1 cellular context compared by ENCODE assay signal in the genomic region with DNA sequence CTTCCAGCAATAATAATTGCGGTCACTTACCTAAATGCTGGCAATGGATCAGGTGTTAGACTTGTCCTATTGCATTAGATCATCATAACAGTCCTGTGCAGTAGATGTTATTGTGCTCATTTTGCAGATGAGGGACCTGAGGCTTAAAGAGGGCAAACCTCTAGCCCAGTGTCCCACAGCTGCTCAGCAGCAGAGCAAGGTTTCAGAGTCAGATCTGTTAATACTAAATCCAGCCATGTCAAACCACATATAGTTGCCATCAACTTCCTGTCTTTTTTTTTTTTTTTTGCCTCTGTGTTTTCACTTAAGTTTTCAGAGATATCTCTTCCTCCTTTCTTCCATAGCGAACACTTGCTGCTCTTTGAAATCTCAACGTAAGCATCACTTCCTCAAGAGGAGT.
TF ChIP-seq lines count a peak whose summit lies in the region.

No MANE protein-coding gene starts in this region.

TF ChIP-seq in GM23338, 12 proteins besides CTCF, POLR2A, EP300 and RAD21 (continued from another document):
- TF ChIP-seq, protein P1, sequence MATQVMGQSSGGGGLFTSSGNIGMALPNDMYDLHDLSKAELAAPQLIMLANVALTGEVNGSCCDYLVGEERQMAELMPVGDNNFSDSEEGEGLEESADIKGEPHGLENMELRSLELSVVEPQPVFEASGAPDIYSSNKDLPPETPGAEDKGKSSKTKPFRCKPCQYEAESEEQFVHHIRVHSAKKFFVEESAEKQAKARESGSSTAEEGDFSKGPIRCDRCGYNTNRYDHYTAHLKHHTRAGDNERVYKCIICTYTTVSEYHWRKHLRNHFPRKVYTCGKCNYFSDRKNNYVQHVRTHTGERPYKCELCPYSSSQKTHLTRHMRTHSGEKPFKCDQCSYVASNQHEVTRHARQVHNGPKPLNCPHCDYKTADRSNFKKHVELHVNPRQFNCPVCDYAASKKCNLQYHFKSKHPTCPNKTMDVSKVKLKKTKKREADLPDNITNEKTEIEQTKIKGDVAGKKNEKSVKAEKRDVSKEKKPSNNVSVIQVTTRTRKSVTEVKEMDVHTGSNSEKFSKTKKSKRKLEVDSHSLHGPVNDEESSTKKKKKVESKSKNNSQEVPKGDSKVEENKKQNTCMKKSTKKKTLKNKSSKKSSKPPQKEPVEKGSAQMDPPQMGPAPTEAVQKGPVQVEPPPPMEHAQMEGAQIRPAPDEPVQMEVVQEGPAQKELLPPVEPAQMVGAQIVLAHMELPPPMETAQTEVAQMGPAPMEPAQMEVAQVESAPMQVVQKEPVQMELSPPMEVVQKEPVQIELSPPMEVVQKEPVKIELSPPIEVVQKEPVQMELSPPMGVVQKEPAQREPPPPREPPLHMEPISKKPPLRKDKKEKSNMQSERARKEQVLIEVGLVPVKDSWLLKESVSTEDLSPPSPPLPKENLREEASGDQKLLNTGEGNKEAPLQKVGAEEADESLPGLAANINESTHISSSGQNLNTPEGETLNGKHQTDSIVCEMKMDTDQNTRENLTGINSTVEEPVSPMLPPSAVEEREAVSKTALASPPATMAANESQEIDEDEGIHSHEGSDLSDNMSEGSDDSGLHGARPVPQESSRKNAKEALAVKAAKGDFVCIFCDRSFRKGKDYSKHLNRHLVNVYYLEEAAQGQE (IDR thresholded peaks at IDR 0.05; ENCODE audit: unreplicated experiment) = no peak
- TF ChIP-seq, protein P2, sequence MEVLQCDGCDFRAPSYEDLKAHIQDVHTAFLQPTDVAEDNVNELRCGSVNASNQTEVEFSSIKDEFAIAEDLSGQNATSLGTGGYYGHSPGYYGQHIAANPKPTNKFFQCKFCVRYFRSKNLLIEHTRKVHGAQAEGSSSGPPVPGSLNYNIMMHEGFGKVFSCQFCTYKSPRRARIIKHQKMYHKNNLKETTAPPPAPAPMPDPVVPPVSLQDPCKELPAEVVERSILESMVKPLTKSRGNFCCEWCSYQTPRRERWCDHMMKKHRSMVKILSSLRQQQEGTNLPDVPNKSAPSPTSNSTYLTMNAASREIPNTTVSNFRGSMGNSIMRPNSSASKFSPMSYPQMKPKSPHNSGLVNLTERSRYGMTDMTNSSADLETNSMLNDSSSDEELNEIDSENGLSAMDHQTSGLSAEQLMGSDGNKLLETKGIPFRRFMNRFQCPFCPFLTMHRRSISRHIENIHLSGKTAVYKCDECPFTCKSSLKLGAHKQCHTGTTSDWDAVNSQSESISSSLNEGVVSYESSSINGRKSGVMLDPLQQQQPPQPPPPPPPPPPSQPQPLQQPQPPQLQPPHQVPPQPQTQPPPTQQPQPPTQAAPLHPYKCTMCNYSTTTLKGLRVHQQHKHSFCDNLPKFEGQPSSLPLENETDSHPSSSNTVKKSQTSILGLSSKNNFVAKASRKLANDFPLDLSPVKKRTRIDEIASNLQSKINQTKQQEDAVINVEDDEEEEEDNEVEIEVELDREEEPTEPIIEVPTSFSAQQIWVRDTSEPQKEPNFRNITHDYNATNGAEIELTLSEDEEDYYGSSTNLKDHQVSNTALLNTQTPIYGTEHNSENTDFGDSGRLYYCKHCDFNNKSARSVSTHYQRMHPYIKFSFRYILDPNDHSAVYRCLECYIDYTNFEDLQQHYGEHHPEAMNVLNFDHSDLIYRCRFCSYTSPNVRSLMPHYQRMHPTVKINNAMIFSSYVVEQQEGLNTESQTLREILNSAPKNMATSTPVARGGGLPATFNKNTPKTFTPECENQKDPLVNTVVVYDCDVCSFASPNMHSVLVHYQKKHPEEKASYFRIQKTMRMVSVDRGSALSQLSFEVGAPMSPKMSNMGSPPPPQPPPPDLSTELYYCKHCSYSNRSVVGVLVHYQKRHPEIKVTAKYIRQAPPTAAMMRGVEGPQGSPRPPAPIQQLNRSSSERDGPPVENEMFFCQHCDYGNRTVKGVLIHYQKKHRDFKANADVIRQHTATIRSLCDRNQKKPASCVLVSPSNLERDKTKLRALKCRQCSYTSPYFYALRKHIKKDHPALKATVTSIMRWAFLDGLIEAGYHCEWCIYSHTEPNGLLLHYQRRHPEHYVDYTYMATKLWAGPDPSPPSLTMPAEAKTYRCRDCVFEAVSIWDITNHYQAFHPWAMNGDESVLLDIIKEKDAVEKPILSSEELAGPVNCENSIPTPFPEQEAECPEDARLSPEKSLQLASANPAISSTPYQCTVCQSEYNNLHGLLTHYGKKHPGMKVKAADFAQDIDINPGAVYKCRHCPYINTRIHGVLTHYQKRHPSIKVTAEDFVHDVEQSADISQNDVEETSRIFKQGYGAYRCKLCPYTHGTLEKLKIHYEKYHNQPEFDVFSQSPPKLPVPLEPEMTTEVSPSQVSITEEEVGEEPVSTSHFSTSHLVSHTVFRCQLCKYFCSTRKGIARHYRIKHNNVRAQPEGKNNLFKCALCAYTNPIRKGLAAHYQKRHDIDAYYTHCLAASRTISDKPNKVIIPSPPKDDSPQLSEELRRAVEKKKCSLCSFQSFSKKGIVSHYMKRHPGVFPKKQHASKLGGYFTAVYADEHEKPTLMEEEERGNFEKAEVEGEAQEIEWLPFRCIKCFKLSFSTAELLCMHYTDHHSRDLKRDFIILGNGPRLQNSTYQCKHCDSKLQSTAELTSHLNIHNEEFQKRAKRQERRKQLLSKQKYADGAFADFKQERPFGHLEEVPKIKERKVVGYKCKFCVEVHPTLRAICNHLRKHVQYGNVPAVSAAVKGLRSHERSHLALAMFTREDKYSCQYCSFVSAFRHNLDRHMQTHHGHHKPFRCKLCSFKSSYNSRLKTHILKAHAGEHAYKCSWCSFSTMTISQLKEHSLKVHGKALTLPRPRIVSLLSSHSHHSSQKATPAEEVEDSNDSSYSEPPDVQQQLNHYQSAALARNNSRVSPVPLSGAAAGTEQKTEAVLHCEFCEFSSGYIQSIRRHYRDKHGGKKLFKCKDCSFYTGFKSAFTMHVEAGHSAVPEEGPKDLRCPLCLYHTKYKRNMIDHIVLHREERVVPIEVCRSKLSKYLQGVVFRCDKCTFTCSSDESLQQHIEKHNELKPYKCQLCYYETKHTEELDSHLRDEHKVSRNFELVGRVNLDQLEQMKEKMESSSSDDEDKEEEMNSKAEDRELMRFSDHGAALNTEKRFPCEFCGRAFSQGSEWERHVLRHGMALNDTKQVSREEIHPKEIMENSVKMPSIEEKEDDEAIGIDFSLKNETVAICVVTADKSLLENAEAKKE (CRISPR knock-in tag; IDR thresholded peaks at IDR 0.05) = no peak
- TF ChIP-seq EZH2phosphoT487 (IDR thresholded peaks at IDR 0.05; ENCODE audit: unreplicated experiment) = no peak
- no peak for TF ChIP-seq POLR2AphosphoS5 (IDR thresholded peaks at IDR 0.05; ENCODE audit: low read depth)
- TF ChIP-seq, protein P3, sequence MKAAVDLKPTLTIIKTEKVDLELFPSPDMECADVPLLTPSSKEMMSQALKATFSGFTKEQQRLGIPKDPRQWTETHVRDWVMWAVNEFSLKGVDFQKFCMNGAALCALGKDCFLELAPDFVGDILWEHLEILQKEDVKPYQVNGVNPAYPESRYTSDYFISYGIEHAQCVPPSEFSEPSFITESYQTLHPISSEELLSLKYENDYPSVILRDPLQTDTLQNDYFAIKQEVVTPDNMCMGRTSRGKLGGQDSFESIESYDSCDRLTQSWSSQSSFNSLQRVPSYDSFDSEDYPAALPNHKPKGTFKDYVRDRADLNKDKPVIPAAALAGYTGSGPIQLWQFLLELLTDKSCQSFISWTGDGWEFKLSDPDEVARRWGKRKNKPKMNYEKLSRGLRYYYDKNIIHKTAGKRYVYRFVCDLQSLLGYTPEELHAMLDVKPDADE (IDR thresholded peaks at IDR 0.05) = no peak
- TF ChIP-seq EZH2 (IDR thresholded peaks at IDR 0.05; ENCODE audit: low read depth, unreplicated experiment) = no peak
- no peak for TF ChIP-seq STAT1 (IDR thresholded peaks at IDR 0.05; ENCODE audit: unreplicated experiment)
